Comparison of ENCODE assay signal across 8 cellular contexts in genomic region chrX:40651620-40652223, GRCh38. TPM values are rescaled to one million over a fixed set of nuclear protein-coding genes. Genes with fewer than 3 reads are reported as not detected.
DNase-seq lines count a peak whose midpoint lies in the region; ATAC-seq and TF ChIP-seq lines count a peak whose summit lies in the region.

No MANE protein-coding gene starts in this region.

- peaks cover 6% of the 10 kb centered on the region; the same call in 1 of the 2 replicates for H3K36me3 ChIP-seq in RWPE2 (ENCODE audit: low read depth)
- H3K36me3 ChIP-seq in gastroesophageal sphincter: no peaks in the 10 kb centered on the region

- ATAC-seq in RWPE2 (ENCODE audit: low read depth): no peak
- no peak for ATAC-seq in gastroesophageal sphincter
- no peak for ATAC-seq in GM19395 (IDR thresholded peaks at IDR 0.05; ENCODE audit: unreplicated experiment)
- no peak for ATAC-seq in GM19397 (IDR thresholded peaks at IDR 0.05; ENCODE audit: unreplicated experiment)

- no peak for TF ChIP-seq POLR2A in gastroesophageal sphincter (IDR thresholded peaks at IDR 0.05)

- no peaks in the 10 kb centered on the region for H3K4me1 ChIP-seq in RWPE2 (ENCODE audit: insufficient read depth, poor library complexity, severe bottlenecking)
- peaks cover 0 to 33% (median 0%) of the 10 kb centered on the region in 3 donors for H3K4me1 ChIP-seq in gastroesophageal sphincter

- WGBS in gastroesophageal sphincter (ENCODE audit: low coverage in 1 of 2), 2 donors: 0% methylated on average over 3 of the region's 3 CpGs

- intact Hi-C loops in posterior cingulate gyrus (cut with DNase I): loop anchor here (2.0 to 5.0 kb wide), 3 partner anchors 143 to 601 kb away; no protein-coding TSS in a partner anchor

- peak; percentile 34 for DNase-seq in Caki2 (ENCODE audit: low read depth)
- peak; percentile 53 for DNase-seq in LoVo (ENCODE audit: low spot score)
- no peak for DNase-seq in RWPE2 (ENCODE audit: low spot score)
- peak; percentile 40 for DNase-seq in activated effector memory CD4-positive, alpha-beta T cell treated with Interleukin-2 at 50 U/mL for 16 hours
- peak in 8 of 10 donors; percentile 26 to 89 (median 58) for DNase-seq in posterior cingulate gyrus

- H3K4me3 ChIP-seq in RWPE2 (ENCODE audit: severe bottlenecking): no peak overlapping the region
- no peak overlapping the region for H3K4me3 ChIP-seq in gastroesophageal sphincter

- TF ChIP-seq EP300 in gastroesophageal sphincter (IDR thresholded peaks at IDR 0.05): no peak

- H3K27me3 ChIP-seq in RWPE2 (ENCODE audit: insufficient read depth, poor library complexity, severe bottlenecking) (no peaks in the 10 kb centered on the region), gastroesophageal sphincter (no peaks in the 10 kb centered on the region)

- H3K9me3 ChIP-seq in RWPE2 (ENCODE audit: severe bottlenecking) (no peaks in the 10 kb centered on the region), gastroesophageal sphincter (no peaks in the 10 kb centered on the region)

- in situ Hi-C loops in Caki2 (cut with HindIII; ENCODE audit: low pct_unique_long_range_greater_than_20kb, low sequenced_read_pairs): no loop called here

- H3K27ac ChIP-seq in RWPE2 (ENCODE audit: poor library complexity, severe bottlenecking): no peak overlapping the region
- no peak overlapping the region for H3K27ac ChIP-seq in gastroesophageal sphincter

- peak; percentile 76 for TF ChIP-seq CTCF in RWPE2 (IDR thresholded peaks at IDR 0.05; ENCODE audit: poor library complexity, severe bottlenecking)
- peak; percentile 37 to 82 (median 72) for TF ChIP-seq CTCF in gastroesophageal sphincter (IDR thresholded peaks at IDR 0.05)

RNA-seq across cellular contexts. Expression of gene CXorf38, which starts 4.4 kb away (rescaled TPM):
- 9.8 and 12.7 TPM in 2 replicates for total RNA-seq in Caki2 (2014; rRNA removed; shearing (Covaris generic); ENCODE audit: low replicate concordance)
- 10 to 100 TPM in 3 of 4 donors, 1 to 10 TPM in 1; 8.6 to 15.3 (median 13.3) TPM for total RNA-seq in gastroesophageal sphincter

RNA-seq across cellular contexts. Expression of gene MPC1L, which starts 28.5 kb away (rescaled TPM):
- not detected in 2 replicates for total RNA-seq in Caki2 (2014; rRNA removed; shearing (Covaris generic); ENCODE audit: low replicate concordance)
- not detected for total RNA-seq in gastroesophageal sphincter
